1 cellular context compared by ENCODE assay signal in genomic region chr11:126440792-126441514, GRCh38.
A peak's percentile ranks its signal among the peaks of the same experiment; 100 is the strongest.
TF ChIP-seq lines count a peak whose summit lies in the region.

No MANE protein-coding gene starts in this region.

TF ChIP-seq in SK-N-SH, 30 proteins besides CTCF, POLR2A, EP300 and RAD21:
- TF ChIP-seq REST (IDR thresholded peaks at IDR 0.05; ENCODE audit: low read depth, low read length) (peak; percentile 51; the same call in 1 of the 2 replicates), USF1 (IDR thresholded peaks at IDR 0.05; ENCODE audit: borderline replicate concordance, low read depth) (no peak), CHD2 (IDR thresholded peaks at IDR 0.05; ENCODE audit: low read length, partially characterized antibody) (peak; percentile 11), SMC3 (IDR thresholded peaks at IDR 0.05; ENCODE audit: low read depth, low read length) (peak; percentile 92)
